Comparison of ENCODE assay signal across 24 cellular contexts in the genomic region with DNA sequence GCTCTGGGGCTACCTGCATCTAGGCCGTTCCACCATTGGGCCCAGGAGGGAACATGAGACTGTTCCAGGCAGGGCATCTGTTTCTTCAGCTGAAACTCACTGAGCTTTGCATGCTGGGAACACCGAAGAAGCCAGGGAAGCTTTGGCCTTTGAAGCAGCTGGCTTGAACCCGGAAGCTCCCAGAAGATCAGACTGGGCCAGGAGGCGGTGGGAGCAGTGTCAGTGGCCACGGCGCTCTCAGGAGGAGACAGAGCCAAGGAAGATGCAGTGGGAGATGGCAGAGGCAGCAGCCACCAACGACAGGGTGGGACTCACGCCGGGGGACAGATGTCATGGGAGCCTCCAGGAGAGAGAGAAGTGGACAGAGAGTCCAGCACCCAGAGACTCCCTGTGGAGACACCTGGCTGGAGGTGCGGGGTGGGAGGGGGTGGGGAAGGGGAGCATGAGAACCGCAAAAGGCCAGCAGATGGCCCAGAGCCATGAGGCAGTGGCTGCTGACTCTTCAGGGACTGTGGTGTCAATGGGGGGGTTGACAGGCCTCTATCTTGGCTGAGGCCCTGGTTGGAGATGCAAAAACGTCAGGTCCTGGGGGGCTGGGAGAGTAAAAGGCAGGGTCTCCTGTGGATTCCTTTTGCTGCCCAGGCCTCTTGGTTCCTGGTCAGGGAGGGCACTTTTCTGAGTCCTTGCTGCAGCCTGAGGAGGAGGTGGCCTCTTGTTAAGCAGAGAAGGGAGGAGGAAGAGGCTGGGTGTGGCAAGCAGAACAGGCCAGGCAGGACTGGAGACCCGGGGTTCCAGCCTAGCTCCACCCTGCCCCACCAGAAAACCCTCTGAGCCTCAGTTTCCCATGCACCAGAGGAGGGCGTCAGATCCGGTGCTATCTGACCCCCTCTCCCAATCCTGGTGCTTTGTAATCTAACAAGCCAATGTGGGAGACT. TPM values are rescaled to one million over a fixed set of nuclear protein-coding genes. Genes with fewer than 3 reads are reported as not detected.
A peak's percentile ranks its signal among the peaks of the same experiment; 100 is the strongest.
DNase-seq lines count a peak whose midpoint lies in the region; ATAC-seq and TF ChIP-seq lines count a peak whose summit lies in the region.
"Had no signal": no experiment of that assay in that cellular context is flagged by ENCODE, and none has a peak within 500 bp of the region (broad histone marks: within the 10 kb centered on the region; RNA-seq: fewer than 3 reads in every experiment).

No MANE protein-coding gene starts in this region.

- peak; percentile 46 for DNase-seq in DMS 273 (lab: John Stamatoyannopoulos, UW; ENCODE audit: unreplicated experiment)
- DNase-seq in DMS 273 treated with DMSO at 0.1 percent for 48 hours (lab: John Stamatoyannopoulos, UW) = no peak
- peak; percentile 29 for DNase-seq in cerebellar cortex (ENCODE audit: low spot score)
- DNase-seq in mesothelial cell of epicardium (ENCODE audit: low spot score in 2 of 2, unreplicated experiment in 2 of 2) = no peak
- DNase-seq in GM03348 (ENCODE audit: low spot score) = no peak
- DNase-seq in NCI-H2196 (lab: John Stamatoyannopoulos, UW; ENCODE audit: unreplicated experiment) = no peak
- DNase-seq: activated CD4-positive, alpha-beta T cell treated with anti-CD3 and anti-CD28 coated beads, Interleukin-2, amount 10 ng/mL, durations not matched to agents 24 days and 14 days; activated effector memory CD4-positive, alpha-beta T cell treated with anti-CD3 and anti-CD28 coated beads, Interleukin-2, amount 50 U/mL, for 16 hours; effector CD8-positive, alpha-beta T cell; Kasumi-1; mesendoderm; NCI-H1092 treated with DMSO at 0.1 percent for 48 hours; NCI-H2081; NCI-H446 treated with DMSO at 0.1 percent for 48 hours; SHP77 treated with DMSO at 0.1 percent for 48 hours; T-helper 1 cell had no signal

- TF ChIP-seq CTCF in mesothelial cell of epicardium (IDR thresholded peaks at IDR 0.05; ENCODE audit: unreplicated experiment) = no peak

- H3K9me3 ChIP-seq in subcutaneous abdominal adipose tissue (ENCODE audit: control insufficient read depth in 5 of 5, low read length in 5 of 5) = no peaks in the 10 kb centered on the region

- H3K27me3 Mint-ChIP-seq in mesothelial cell of epicardium (ENCODE audit: low read depth) = no peaks in the 10 kb centered on the region
- H3K27me3 Mint-ChIP-seq: activated CD4-positive, alpha-beta T cell treated with anti-CD3 and anti-CD28 coated beads, Interleukin-2, amount 10 ng/mL, durations not matched to agents 24 days and 14 days; type B pancreatic cell had no signal

- H3K9ac ChIP-seq in subcutaneous abdominal adipose tissue (ENCODE audit: low read length in 5 of 5) = peak overlapping the region in 1 of 5 donors; percentile 52

- peaks cover 12 to 73% (median 62%) of the 10 kb centered on the region in 5 donors for H3K4me1 ChIP-seq in subcutaneous abdominal adipose tissue (ENCODE audit: control insufficient read depth in 5 of 5, insufficient read depth in 5 of 5, low read length in 5 of 5)

- H3K36me3 Mint-ChIP-seq in mesothelial cell of epicardium = no peaks in the 10 kb centered on the region
- H3K36me3 Mint-ChIP-seq: stimulated activated memory B cell treated with anti-CD40 and anti-IgM and Interleukin-4, amounts not matched to agents 10 μg/mL and 1 μg/mL and 100 μg/mL, for 72 hours; type B pancreatic cell had no signal

- H3K4me3 Mint-ChIP-seq in mesothelial cell of epicardium = no peak overlapping the region
- H3K4me3 Mint-ChIP-seq: activated CD4-positive, alpha-beta T cell treated with anti-CD3 and anti-CD28 coated beads, Interleukin-2, amount 10 ng/mL, durations not matched to agents 24 days and 14 days; GM23338; stimulated activated memory B cell treated with anti-CD40 and anti-IgM and Interleukin-4, amounts not matched to agents 10 μg/mL and 1 μg/mL and 100 μg/mL, for 72 hours; type B pancreatic cell had no signal

- H3K27ac ChIP-seq in subcutaneous abdominal adipose tissue (ENCODE audit: low read depth, low read length) = peak overlapping the region; percentile 38
- H3K27ac ChIP-seq: 22Rv1 had no signal

- H3K9me3 Mint-ChIP-seq in mesothelial cell of epicardium = no peaks in the 10 kb centered on the region
- H3K9me3 Mint-ChIP-seq: activated CD4-positive, alpha-beta T cell treated with anti-CD3 and anti-CD28 coated beads, Interleukin-2, amount 10 ng/mL, durations not matched to agents 24 days and 14 days; GM23338; stimulated activated memory B cell treated with anti-CD40 and anti-IgM and Interleukin-4, amounts not matched to agents 10 μg/mL and 1 μg/mL and 100 μg/mL, for 72 hours; type B pancreatic cell had no signal

- H3K27me3 ChIP-seq in subcutaneous abdominal adipose tissue (ENCODE audit: control insufficient read depth in 5 of 5, insufficient read depth in 4 of 5, low read length in 5 of 5) = no peaks in the 10 kb centered on the region

- no peaks in the 10 kb centered on the region for H3K36me3 ChIP-seq in subcutaneous abdominal adipose tissue (ENCODE audit: control insufficient read depth in 5 of 5, insufficient read depth in 5 of 5, low read length in 5 of 5)

- H3K4me1 Mint-ChIP-seq in mesothelial cell of epicardium = peaks cover 12% of the 10 kb centered on the region
- H3K4me1 Mint-ChIP-seq: stimulated activated memory B cell treated with anti-CD40 and anti-IgM and Interleukin-4, amounts not matched to agents 10 μg/mL and 1 μg/mL and 100 μg/mL, for 72 hours had no signal

- ATAC-seq in HG03354 (IDR thresholded peaks at IDR 0.05; ENCODE audit: poor library complexity, severe bottlenecking, unreplicated experiment) = no peak
- ATAC-seq: GM23338; stimulated activated memory B cell treated with anti-CD40 and anti-IgM and Interleukin-4, amounts not matched to agents 10 μg/mL and 1 μg/mL and 100 μg/mL, for 72 hours had no signal

- peak overlapping the region; percentile 30 for H3K27ac Mint-ChIP-seq in mesothelial cell of epicardium
- H3K27ac Mint-ChIP-seq: activated CD4-positive, alpha-beta T cell treated with anti-CD3 and anti-CD28 coated beads, Interleukin-2, amount 10 ng/mL, durations not matched to agents 24 days and 14 days; GM23338; stimulated activated memory B cell treated with anti-CD40 and anti-IgM and Interleukin-4, amounts not matched to agents 10 μg/mL and 1 μg/mL and 100 μg/mL, for 72 hours; type B pancreatic cell had no signal

- peak overlapping the region in 3 of 5 donors; percentile 6 to 18 (median 9) for H3K4me3 ChIP-seq in subcutaneous abdominal adipose tissue (ENCODE audit: low read depth in 1 of 5, low read length in 5 of 5)
- H3K4me3 ChIP-seq: GM23338 had no signal

RNA-seq across cellular contexts. Expression of a gene that starts 6.3 kb away (rescaled TPM):
- 10.7 to 11.1 TPM (median 10.9 TPM) in 3 replicates for total RNA-seq in mesothelial cell of epicardium
- total RNA-seq: activated CD4-positive, alpha-beta T cell treated with anti-CD3 and anti-CD28 coated beads, Interleukin-2, amount 10 ng/mL, durations not matched to agents 24 days and 14 days; HT1080 had no signal

RNA-seq across cellular contexts. Expression of a gene that starts 58.4 kb away (rescaled TPM):
- 1.6 TPM in 1 of 3 replicates, not detected in the others for total RNA-seq in mesothelial cell of epicardium
- total RNA-seq: activated CD4-positive, alpha-beta T cell treated with anti-CD3 and anti-CD28 coated beads, Interleukin-2, amount 10 ng/mL, durations not matched to agents 24 days and 14 days; GM23338; HT1080; renal cortical epithelial cell had no signal

Comparison
In these comparisons a context has a peak if more than half of its experiments do, and no peak if none do; other contexts are left out.
1. DNase-seq: peak in DMS 273 (single experiment) and cerebellar cortex (single experiment); none in DMS 273 treated with DMSO at 0.1 percent for 48 hours (single experiment), mesothelial cell of epicardium (0 of 2), GM03348 (single experiment) and NCI-H2196 (single experiment).